Comparison of ENCODE assay signal across 1 cellular context in genomic region chr12:124131671-124132058, GRCh38.
TF ChIP-seq lines count a peak whose summit lies in the region.

No MANE protein-coding gene starts in this region.

TF ChIP-seq in GM23338, 12 proteins besides CTCF, POLR2A, EP300 and RAD21 (continued from another document):
- no peak for TF ChIP-seq ETS1 (IDR thresholded peaks at IDR 0.05)
- no peak for TF ChIP-seq NANOG (IDR thresholded peaks at IDR 0.05; ENCODE audit: borderline replicate concordance)
- TF ChIP-seq CREB1 (CRISPR knock-in tag; IDR thresholded peaks at IDR 0.05; ENCODE audit: low read depth): no peak
- TF ChIP-seq JUNB (IDR thresholded peaks at IDR 0.05; ENCODE audit: unreplicated experiment): no peak
- TF ChIP-seq EZH2 (IDR thresholded peaks at IDR 0.05; ENCODE audit: low read depth, unreplicated experiment): no peak
- no peak for TF ChIP-seq POLR2AphosphoS5 (IDR thresholded peaks at IDR 0.05; ENCODE audit: low read depth)
- TF ChIP-seq, protein P1, sequence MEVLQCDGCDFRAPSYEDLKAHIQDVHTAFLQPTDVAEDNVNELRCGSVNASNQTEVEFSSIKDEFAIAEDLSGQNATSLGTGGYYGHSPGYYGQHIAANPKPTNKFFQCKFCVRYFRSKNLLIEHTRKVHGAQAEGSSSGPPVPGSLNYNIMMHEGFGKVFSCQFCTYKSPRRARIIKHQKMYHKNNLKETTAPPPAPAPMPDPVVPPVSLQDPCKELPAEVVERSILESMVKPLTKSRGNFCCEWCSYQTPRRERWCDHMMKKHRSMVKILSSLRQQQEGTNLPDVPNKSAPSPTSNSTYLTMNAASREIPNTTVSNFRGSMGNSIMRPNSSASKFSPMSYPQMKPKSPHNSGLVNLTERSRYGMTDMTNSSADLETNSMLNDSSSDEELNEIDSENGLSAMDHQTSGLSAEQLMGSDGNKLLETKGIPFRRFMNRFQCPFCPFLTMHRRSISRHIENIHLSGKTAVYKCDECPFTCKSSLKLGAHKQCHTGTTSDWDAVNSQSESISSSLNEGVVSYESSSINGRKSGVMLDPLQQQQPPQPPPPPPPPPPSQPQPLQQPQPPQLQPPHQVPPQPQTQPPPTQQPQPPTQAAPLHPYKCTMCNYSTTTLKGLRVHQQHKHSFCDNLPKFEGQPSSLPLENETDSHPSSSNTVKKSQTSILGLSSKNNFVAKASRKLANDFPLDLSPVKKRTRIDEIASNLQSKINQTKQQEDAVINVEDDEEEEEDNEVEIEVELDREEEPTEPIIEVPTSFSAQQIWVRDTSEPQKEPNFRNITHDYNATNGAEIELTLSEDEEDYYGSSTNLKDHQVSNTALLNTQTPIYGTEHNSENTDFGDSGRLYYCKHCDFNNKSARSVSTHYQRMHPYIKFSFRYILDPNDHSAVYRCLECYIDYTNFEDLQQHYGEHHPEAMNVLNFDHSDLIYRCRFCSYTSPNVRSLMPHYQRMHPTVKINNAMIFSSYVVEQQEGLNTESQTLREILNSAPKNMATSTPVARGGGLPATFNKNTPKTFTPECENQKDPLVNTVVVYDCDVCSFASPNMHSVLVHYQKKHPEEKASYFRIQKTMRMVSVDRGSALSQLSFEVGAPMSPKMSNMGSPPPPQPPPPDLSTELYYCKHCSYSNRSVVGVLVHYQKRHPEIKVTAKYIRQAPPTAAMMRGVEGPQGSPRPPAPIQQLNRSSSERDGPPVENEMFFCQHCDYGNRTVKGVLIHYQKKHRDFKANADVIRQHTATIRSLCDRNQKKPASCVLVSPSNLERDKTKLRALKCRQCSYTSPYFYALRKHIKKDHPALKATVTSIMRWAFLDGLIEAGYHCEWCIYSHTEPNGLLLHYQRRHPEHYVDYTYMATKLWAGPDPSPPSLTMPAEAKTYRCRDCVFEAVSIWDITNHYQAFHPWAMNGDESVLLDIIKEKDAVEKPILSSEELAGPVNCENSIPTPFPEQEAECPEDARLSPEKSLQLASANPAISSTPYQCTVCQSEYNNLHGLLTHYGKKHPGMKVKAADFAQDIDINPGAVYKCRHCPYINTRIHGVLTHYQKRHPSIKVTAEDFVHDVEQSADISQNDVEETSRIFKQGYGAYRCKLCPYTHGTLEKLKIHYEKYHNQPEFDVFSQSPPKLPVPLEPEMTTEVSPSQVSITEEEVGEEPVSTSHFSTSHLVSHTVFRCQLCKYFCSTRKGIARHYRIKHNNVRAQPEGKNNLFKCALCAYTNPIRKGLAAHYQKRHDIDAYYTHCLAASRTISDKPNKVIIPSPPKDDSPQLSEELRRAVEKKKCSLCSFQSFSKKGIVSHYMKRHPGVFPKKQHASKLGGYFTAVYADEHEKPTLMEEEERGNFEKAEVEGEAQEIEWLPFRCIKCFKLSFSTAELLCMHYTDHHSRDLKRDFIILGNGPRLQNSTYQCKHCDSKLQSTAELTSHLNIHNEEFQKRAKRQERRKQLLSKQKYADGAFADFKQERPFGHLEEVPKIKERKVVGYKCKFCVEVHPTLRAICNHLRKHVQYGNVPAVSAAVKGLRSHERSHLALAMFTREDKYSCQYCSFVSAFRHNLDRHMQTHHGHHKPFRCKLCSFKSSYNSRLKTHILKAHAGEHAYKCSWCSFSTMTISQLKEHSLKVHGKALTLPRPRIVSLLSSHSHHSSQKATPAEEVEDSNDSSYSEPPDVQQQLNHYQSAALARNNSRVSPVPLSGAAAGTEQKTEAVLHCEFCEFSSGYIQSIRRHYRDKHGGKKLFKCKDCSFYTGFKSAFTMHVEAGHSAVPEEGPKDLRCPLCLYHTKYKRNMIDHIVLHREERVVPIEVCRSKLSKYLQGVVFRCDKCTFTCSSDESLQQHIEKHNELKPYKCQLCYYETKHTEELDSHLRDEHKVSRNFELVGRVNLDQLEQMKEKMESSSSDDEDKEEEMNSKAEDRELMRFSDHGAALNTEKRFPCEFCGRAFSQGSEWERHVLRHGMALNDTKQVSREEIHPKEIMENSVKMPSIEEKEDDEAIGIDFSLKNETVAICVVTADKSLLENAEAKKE (CRISPR knock-in tag; IDR thresholded peaks at IDR 0.05): no peak
- TF ChIP-seq, protein P2, sequence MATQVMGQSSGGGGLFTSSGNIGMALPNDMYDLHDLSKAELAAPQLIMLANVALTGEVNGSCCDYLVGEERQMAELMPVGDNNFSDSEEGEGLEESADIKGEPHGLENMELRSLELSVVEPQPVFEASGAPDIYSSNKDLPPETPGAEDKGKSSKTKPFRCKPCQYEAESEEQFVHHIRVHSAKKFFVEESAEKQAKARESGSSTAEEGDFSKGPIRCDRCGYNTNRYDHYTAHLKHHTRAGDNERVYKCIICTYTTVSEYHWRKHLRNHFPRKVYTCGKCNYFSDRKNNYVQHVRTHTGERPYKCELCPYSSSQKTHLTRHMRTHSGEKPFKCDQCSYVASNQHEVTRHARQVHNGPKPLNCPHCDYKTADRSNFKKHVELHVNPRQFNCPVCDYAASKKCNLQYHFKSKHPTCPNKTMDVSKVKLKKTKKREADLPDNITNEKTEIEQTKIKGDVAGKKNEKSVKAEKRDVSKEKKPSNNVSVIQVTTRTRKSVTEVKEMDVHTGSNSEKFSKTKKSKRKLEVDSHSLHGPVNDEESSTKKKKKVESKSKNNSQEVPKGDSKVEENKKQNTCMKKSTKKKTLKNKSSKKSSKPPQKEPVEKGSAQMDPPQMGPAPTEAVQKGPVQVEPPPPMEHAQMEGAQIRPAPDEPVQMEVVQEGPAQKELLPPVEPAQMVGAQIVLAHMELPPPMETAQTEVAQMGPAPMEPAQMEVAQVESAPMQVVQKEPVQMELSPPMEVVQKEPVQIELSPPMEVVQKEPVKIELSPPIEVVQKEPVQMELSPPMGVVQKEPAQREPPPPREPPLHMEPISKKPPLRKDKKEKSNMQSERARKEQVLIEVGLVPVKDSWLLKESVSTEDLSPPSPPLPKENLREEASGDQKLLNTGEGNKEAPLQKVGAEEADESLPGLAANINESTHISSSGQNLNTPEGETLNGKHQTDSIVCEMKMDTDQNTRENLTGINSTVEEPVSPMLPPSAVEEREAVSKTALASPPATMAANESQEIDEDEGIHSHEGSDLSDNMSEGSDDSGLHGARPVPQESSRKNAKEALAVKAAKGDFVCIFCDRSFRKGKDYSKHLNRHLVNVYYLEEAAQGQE (IDR thresholded peaks at IDR 0.05; ENCODE audit: unreplicated experiment): no peak
- TF ChIP-seq EZH2phosphoT487 (IDR thresholded peaks at IDR 0.05; ENCODE audit: unreplicated experiment): no peak
